ENCODE assay signal across 1 cellular context in the genomic region with DNA sequence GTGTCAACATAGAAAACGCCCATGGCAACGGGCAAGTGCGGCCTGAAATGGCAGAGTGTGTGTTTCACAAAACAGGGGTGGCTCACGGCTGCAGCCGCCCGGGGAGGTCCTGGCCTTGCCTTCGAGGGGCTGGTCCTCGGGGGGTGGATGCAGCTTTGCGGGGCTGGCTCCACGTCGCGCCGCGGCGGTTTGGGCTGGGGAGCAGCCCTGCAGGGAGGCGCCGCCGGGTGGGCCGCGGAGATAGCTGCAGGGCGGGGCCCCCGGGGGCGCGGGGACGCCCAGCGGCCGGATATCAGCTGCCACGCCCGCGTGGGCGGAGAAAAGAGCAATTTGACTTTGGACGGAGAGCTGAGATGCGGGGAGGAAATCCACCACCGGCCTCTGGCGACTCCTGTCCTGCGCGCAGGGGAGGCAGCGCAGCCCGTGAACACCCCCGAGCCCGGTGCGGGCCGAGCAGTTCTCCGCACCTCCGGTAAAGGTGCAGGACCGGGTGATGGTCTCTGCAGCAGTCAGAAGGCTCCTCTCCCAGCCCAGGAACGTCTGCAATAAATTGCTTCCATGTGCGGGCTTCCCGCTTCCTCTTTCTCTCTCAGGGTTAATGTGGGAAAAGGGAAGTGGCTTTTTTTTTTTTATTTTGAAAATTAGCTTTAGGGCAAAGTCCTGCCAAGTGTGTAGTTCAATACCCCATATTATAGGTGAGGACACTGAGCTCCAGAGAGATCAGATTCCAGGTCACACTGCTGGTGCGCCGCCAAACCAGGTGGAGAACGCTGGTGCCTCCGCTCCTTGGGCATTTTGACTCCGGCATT.
A peak's percentile ranks its signal among the peaks of the same experiment; 100 is the strongest.
TF ChIP-seq lines count a peak whose summit lies in the region.

No MANE protein-coding gene starts in this region.

TF ChIP-seq in K562, 482 proteins besides CTCF, POLR2A, EP300 and RAD21 (continued from another document and continues in another):
- TF ChIP-seq, protein P1, sequence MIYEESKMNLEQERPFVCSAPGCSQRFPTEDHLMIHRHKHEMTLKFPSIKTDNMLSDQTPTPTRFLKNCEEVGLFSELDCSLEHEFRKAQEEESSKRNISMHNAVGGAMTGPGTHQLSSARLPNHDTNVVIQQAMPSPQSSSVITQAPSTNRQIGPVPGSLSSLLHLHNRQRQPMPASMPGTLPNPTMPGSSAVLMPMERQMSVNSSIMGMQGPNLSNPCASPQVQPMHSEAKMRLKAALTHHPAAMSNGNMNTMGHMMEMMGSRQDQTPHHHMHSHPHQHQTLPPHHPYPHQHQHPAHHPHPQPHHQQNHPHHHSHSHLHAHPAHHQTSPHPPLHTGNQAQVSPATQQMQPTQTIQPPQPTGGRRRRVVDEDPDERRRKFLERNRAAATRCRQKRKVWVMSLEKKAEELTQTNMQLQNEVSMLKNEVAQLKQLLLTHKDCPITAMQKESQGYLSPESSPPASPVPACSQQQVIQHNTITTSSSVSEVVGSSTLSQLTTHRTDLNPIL (CRISPR knock-in tag; IDR thresholded peaks at IDR 0.05), result no peak
- TF ChIP-seq TAF9B (IDR thresholded peaks at IDR 0.05; ENCODE audit: partially characterized antibody) (no peak), ZNF830 (CRISPR knock-in tag; IDR thresholded peaks at IDR 0.05) (no peak), XRCC5 (IDR thresholded peaks at IDR 0.05; ENCODE audit: low read depth, low read length) (no peak), ADNP (tag; IDR thresholded peaks at IDR 0.05) (no peak), KLF16 (IDR thresholded peaks at IDR 0.05) (peak; percentile 63), KDM4B (IDR thresholded peaks at IDR 0.05; ENCODE audit: borderline replicate concordance in 2 of 2, low read depth in 1 of 2) (no peak), ETS2 (tag; IDR thresholded peaks at IDR 0.05; ENCODE audit: borderline replicate concordance, poor library complexity, severe bottlenecking) (no peak), FOXA3 (CRISPR knock-in tag; conservative IDR thresholded peaks at IDR 0.05 in 1 of 2, IDR thresholded peaks at IDR 0.05 in 1 of 2) (peak; percentile 71 to 97; a peak in 3 of 4 replicates), ZFP30 (CRISPR knock-in tag; IDR thresholded peaks at IDR 0.05; ENCODE audit: borderline replicate concordance) (no peak), RBM14 (IDR thresholded peaks at IDR 0.05; ENCODE audit: borderline replicate concordance, insufficient read depth, low read depth, low read length) (no peak), STAG1 (CRISPR knock-in tag; IDR thresholded peaks at IDR 0.05; ENCODE audit: borderline replicate concordance) (no peak), PRPF4 (IDR thresholded peaks at IDR 0.05; ENCODE audit: insufficient read depth, low read depth, low read length, poor library complexity, severe bottlenecking) (no peak), NFATC3 (IDR thresholded peaks at IDR 0.05) (no peak), CREB1 (IDR thresholded peaks at IDR 0.05) (peak; percentile 36; the same call in 1 of the 2 replicates), CREB1 (CRISPR knock-in tag; IDR thresholded peaks at IDR 0.05) (peak; percentile 47), TAF15 (IDR thresholded peaks at IDR 0.05; ENCODE audit: low read depth, low read length) (no peak), ZNF124 (CRISPR knock-in tag; IDR thresholded peaks at IDR 0.05) (no peak), ELF1 (tag; IDR thresholded peaks at IDR 0.05) (no peak), SIX5 (IDR thresholded peaks at IDR 0.05; ENCODE audit: borderline replicate concordance in 1 of 2, insufficient read depth in 1 of 2, low read depth in 1 of 2, low read length in 2 of 2) (no peak), IFI16 (CRISPR knock-in tag; IDR thresholded peaks at IDR 0.05) (no peak), NONO (IDR thresholded peaks at IDR 0.05; ENCODE audit: low read depth in 2 of 2, low read length in 1 of 2) (peak in 1 of 2 experiments; percentile 57; a peak in 1 of 4 replicates), NEUROD1 (IDR thresholded peaks at IDR 0.05; ENCODE audit: borderline replicate concordance, low read depth, low read length, partially characterized antibody) (peak; percentile 75), RBM39 (optimal IDR thresholded peaks at IDR 0.05; ENCODE audit: low read depth, low read length) (no peak), ZBTB1 (CRISPR knock-in tag; IDR thresholded peaks at IDR 0.05; ENCODE audit: borderline replicate concordance, low read depth) (peak; percentile 52; the same call in 1 of the 2 replicates), XRCC3 (IDR thresholded peaks at IDR 0.05) (no peak), PHF20 (IDR thresholded peaks at IDR 0.05; ENCODE audit: partially characterized antibody) (no peak), TRIM24 (IDR thresholded peaks at IDR 0.05) (peak in 1 of 2 experiments; percentile 58; a peak in 1 of 4 replicates)
- TF ChIP-seq, protein P2, sequence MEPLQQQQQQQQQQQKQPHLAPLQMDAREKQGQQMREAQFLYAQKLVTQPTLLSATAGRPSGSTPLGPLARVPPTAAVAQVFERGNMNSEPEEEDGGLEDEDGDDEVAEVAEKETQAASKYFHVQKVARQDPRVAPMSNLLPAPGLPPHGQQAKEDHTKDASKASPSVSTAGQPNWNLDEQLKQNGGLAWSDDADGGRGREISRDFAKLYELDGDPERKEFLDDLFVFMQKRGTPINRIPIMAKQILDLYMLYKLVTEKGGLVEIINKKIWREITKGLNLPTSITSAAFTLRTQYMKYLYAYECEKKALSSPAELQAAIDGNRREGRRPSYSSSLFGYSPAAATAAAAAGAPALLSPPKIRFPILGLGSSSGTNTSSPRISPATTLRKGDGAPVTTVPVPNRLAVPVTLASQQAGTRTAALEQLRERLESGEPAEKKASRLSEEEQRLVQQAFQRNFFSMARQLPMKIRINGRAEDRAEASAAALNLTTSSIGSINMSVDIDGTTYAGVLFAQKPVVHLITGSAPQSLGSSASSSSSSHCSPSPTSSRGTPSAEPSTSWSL (CRISPR knock-in tag; IDR thresholded peaks at IDR 0.05; ENCODE audit: borderline replicate concordance), result no peak
- TF ChIP-seq, protein P3, sequence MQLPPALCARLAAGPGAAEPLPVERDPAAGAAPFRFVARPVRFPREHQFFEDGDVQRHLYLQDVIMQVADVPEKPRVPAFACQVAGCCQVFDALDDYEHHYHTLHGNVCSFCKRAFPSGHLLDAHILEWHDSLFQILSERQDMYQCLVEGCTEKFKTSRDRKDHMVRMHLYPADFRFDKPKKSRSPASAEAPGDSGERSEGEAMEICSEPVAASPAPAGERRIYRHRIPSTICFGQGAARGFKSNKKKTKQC (CRISPR knock-in tag; IDR thresholded peaks at IDR 0.05), result no peak
- TF ChIP-seq, protein P4, sequence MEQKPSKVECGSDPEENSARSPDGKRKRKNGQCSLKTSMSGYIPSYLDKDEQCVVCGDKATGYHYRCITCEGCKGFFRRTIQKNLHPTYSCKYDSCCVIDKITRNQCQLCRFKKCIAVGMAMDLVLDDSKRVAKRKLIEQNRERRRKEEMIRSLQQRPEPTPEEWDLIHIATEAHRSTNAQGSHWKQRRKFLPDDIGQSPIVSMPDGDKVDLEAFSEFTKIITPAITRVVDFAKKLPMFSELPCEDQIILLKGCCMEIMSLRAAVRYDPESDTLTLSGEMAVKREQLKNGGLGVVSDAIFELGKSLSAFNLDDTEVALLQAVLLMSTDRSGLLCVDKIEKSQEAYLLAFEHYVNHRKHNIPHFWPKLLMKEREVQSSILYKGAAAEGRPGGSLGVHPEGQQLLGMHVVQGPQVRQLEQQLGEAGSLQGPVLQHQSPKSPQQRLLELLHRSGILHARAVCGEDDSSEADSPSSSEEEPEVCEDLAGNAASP (IDR thresholded peaks at IDR 0.05), result no peak
- TF ChIP-seq, protein P5, sequence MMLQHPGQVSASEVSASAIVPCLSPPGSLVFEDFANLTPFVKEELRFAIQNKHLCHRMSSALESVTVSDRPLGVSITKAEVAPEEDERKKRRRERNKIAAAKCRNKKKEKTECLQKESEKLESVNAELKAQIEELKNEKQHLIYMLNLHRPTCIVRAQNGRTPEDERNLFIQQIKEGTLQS (IDR thresholded peaks at IDR 0.05), result no peak
- TF ChIP-seq, protein P5 (CRISPR knock-in tag; conservative IDR thresholded peaks at IDR 0.05), result 0 out of 2 replicates have a peak, but pooled peaks have one; percentile 19
- TF ChIP-seq, protein P6, sequence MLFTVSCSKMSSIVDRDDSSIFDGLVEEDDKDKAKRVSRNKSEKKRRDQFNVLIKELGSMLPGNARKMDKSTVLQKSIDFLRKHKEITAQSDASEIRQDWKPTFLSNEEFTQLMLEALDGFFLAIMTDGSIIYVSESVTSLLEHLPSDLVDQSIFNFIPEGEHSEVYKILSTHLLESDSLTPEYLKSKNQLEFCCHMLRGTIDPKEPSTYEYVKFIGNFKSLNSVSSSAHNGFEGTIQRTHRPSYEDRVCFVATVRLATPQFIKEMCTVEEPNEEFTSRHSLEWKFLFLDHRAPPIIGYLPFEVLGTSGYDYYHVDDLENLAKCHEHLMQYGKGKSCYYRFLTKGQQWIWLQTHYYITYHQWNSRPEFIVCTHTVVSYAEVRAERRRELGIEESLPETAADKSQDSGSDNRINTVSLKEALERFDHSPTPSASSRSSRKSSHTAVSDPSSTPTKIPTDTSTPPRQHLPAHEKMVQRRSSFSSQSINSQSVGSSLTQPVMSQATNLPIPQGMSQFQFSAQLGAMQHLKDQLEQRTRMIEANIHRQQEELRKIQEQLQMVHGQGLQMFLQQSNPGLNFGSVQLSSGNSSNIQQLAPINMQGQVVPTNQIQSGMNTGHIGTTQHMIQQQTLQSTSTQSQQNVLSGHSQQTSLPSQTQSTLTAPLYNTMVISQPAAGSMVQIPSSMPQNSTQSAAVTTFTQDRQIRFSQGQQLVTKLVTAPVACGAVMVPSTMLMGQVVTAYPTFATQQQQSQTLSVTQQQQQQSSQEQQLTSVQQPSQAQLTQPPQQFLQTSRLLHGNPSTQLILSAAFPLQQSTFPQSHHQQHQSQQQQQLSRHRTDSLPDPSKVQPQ (CRISPR knock-in tag; IDR thresholded peaks at IDR 0.05; ENCODE audit: borderline replicate concordance), result no peak
- TF ChIP-seq, protein P7, sequence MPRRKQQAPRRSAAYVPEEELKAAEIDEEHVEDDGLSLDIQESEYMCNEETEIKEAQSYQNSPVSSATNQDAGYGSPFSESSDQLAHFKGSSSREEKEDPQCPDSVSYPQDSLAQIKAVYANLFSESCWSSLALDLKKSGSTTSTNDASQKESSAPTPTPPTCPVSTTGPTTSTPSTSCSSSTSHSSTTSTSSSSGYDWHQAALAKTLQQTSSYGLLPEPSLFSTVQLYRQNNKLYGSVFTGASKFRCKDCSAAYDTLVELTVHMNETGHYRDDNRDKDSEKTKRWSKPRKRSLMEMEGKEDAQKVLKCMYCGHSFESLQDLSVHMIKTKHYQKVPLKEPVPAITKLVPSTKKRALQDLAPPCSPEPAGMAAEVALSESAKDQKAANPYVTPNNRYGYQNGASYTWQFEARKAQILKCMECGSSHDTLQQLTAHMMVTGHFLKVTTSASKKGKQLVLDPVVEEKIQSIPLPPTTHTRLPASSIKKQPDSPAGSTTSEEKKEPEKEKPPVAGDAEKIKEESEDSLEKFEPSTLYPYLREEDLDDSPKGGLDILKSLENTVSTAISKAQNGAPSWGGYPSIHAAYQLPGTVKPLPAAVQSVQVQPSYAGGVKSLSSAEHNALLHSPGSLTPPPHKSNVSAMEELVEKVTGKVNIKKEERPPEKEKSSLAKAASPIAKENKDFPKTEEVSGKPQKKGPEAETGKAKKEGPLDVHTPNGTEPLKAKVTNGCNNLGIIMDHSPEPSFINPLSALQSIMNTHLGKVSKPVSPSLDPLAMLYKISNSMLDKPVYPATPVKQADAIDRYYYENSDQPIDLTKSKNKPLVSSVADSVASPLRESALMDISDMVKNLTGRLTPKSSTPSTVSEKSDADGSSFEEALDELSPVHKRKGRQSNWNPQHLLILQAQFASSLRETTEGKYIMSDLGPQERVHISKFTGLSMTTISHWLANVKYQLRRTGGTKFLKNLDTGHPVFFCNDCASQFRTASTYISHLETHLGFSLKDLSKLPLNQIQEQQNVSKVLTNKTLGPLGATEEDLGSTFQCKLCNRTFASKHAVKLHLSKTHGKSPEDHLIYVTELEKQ (CRISPR knock-in tag; IDR thresholded peaks at IDR 0.05), result no peak
- TF ChIP-seq, protein P8, sequence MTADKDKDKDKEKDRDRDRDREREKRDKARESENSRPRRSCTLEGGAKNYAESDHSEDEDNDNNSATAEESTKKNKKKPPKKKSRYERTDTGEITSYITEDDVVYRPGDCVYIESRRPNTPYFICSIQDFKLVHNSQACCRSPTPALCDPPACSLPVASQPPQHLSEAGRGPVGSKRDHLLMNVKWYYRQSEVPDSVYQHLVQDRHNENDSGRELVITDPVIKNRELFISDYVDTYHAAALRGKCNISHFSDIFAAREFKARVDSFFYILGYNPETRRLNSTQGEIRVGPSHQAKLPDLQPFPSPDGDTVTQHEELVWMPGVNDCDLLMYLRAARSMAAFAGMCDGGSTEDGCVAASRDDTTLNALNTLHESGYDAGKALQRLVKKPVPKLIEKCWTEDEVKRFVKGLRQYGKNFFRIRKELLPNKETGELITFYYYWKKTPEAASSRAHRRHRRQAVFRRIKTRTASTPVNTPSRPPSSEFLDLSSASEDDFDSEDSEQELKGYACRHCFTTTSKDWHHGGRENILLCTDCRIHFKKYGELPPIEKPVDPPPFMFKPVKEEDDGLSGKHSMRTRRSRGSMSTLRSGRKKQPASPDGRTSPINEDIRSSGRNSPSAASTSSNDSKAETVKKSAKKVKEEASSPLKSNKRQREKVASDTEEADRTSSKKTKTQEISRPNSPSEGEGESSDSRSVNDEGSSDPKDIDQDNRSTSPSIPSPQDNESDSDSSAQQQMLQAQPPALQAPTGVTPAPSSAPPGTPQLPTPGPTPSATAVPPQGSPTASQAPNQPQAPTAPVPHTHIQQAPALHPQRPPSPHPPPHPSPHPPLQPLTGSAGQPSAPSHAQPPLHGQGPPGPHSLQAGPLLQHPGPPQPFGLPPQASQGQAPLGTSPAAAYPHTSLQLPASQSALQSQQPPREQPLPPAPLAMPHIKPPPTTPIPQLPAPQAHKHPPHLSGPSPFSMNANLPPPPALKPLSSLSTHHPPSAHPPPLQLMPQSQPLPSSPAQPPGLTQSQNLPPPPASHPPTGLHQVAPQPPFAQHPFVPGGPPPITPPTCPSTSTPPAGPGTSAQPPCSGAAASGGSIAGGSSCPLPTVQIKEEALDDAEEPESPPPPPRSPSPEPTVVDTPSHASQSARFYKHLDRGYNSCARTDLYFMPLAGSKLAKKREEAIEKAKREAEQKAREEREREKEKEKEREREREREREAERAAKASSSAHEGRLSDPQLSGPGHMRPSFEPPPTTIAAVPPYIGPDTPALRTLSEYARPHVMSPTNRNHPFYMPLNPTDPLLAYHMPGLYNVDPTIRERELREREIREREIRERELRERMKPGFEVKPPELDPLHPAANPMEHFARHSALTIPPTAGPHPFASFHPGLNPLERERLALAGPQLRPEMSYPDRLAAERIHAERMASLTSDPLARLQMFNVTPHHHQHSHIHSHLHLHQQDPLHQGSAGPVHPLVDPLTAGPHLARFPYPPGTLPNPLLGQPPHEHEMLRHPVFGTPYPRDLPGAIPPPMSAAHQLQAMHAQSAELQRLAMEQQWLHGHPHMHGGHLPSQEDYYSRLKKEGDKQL (CRISPR knock-in tag; IDR thresholded peaks at IDR 0.05; ENCODE audit: borderline replicate concordance), result no peak
- TF ChIP-seq, protein P9, sequence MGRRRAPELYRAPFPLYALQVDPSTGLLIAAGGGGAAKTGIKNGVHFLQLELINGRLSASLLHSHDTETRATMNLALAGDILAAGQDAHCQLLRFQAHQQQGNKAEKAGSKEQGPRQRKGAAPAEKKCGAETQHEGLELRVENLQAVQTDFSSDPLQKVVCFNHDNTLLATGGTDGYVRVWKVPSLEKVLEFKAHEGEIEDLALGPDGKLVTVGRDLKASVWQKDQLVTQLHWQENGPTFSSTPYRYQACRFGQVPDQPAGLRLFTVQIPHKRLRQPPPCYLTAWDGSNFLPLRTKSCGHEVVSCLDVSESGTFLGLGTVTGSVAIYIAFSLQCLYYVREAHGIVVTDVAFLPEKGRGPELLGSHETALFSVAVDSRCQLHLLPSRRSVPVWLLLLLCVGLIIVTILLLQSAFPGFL (CRISPR knock-in tag; IDR thresholded peaks at IDR 0.05), result no peak
